11 cellular contexts compared by ENCODE assay signal in the genomic region with DNA sequence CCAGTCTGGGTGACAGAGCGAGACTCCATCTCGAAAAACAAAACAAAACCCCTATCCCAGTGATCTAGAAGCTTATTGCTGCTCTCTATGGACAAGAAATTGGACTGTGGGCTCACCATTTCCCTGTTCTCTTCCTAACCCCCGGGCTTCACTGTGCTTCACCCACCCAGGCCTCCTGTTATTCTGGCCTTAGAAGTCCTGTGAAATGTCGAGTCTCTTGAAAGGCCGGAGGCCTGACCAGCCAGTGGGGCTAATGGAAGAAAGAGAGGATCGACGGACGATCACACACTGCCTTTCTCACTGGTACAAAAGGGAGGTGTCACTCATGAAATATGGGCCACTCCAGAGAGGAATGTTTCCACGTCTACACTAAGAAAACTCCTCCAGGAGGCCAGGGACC. TPM values are rescaled to one million over a fixed set of nuclear protein-coding genes. Genes with fewer than 3 reads are reported as not detected.
"Had no signal": no experiment of that assay in that cellular context is flagged by ENCODE, and none has a peak within 500 bp of the region (broad histone marks: within the 10 kb centered on the region; RNA-seq: fewer than 3 reads in every experiment).

No MANE protein-coding gene starts in this region.

- H3K27ac Mint-ChIP-seq: GM23338, H9, HFFc6 had no signal

- H3K9me3 Mint-ChIP-seq: GM23338, H9, HFFc6 had no signal

- DNase-seq: GM23248, GOT3, H7, H9, HCEC 1CT, HFFc6 had no signal

- ATAC-seq: GM23338, HCT116 had no signal

- H3K4me3 Mint-ChIP-seq: GM23338, H9, HFFc6 had no signal

- H3K27ac ChIP-seq: GM23248 had no signal

- H3K4me1 ChIP-seq: HAP-1 had no signal

- H3K4me2 ChIP-seq: GM23338 had no signal

- H3K9ac ChIP-seq: GM23248 had no signal

- H2AFZ ChIP-seq: GM23248, GM23338 had no signal

- H3K9me3 ChIP-seq: HAP-1 had no signal

- H3K36me3 ChIP-seq: HAP-1 had no signal

- H3K4me1 Mint-ChIP-seq: GM23338 had no signal

- H3K4me3 ChIP-seq: GM23248, GM23338, HAP-1 had no signal

RNA-seq across cellular contexts. Expression of a gene that starts 36.2 kb away (rescaled TPM):
- total RNA-seq: GM23248, H1, H4, H7, H9, HFFc6 had no signal
- polyA plus RNA-seq: GM23248, GM23338 had no signal

RNA-seq across cellular contexts. Expression of a gene that starts 50.9 kb away (rescaled TPM):
- total RNA-seq: GM23248, GM23338, H4, H7, HFFc6 had no signal
- polyA plus RNA-seq: GM23248, GM23338 had no signal

RNA-seq across cellular contexts. Expression of a gene that starts 52.5 kb away (rescaled TPM):
- total RNA-seq: GM23248, HFFc6 had no signal
